ENCODE assay signal across 7 cellular contexts in the genomic region with DNA sequence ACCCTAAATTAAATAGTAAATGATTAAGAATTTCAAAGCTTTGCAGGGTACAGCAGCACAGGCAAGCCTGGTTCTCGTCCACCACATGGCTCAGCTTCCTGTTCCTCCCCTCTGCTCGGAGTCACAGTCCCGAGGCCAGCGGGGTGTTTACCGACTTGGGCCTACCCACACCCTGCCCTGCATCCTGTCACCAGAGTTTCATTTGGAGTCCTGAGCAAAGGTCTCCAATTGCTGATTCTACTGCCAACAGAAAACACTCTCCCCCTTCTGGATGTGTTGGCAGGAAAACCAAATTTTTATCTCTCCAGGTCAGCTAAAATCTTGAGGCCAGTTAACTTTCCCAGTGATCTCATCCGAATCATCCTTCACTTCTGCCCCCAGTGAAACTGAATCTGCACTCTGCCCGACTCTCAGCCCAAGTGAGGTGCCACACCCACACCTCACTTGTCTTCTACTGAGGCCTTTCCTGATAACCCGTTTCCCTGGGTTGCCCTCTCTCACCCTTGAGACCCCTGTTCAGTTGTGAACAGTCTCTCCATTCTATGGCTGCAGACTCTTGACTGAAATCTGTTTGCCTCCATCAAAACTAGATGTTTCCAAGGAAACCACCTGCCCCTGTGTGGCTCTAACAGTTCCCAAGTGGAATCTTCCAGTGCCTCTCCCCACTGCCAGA.
DNase-seq lines count a peak whose midpoint lies in the region; ATAC-seq and TF ChIP-seq lines count a peak whose summit lies in the region.

No MANE protein-coding gene starts in this region.

- H3K9me3 ChIP-seq in liver (ENCODE audit: control insufficient read depth in 4 of 4, low read length in 3 of 4) (no peaks in the 10 kb centered on the region), Karpas-422 (ENCODE audit: low read length) (no peaks in the 10 kb centered on the region)

- H3K4me1 Mint-ChIP-seq in stimulated activated memory B cell treated with anti-CD40 and anti-IgM and Interleukin-4, amounts not matched to agents 10 μg/mL and 1 μg/mL and 100 μg/mL, for 72 hours, result peaks cover 61% of the 10 kb centered on the region

- peaks cover 27% of the 10 kb centered on the region for H3K36me3 Mint-ChIP-seq in stimulated activated memory B cell treated with anti-CD40 and anti-IgM and Interleukin-4, amounts not matched to agents 10 μg/mL and 1 μg/mL and 100 μg/mL, for 72 hours

- DNase-seq in SW480 (ENCODE audit: low spot score) (peak; percentile 58), Karpas-422 (no peak)

- no peaks in the 10 kb centered on the region for H3K36me3 ChIP-seq in liver (ENCODE audit: control insufficient read depth in 4 of 4, insufficient read depth in 3 of 4, low read depth in 1 of 4, low read length in 3 of 4)
- H3K36me3 ChIP-seq in Karpas-422 (ENCODE audit: insufficient read depth, low read length), result no peaks in the 10 kb centered on the region

- no peaks in the 10 kb centered on the region for H3K79me2 ChIP-seq in Karpas-422 (ENCODE audit: low read length)

- no peak overlapping the region for H3K4me2 ChIP-seq in Karpas-422 (ENCODE audit: low read depth, low read length, poor library complexity, severe bottlenecking)

- TF ChIP-seq CTCF in liver (IDR thresholded peaks at IDR 0.05; ENCODE audit: low read depth, low read length, missing input control), result no peak

- H3K4me3 ChIP-seq in liver (ENCODE audit: low read depth in 1 of 3, low read length in 3 of 3), result no peak overlapping the region
- H3K4me3 ChIP-seq in Karpas-422 (ENCODE audit: low read length), result no peak overlapping the region

- TF ChIP-seq RAD21 in liver (IDR thresholded peaks at IDR 0.05), result peak; percentile 68 to 79

- H4K20me1 ChIP-seq in Karpas-422 (ENCODE audit: insufficient read depth, low read depth, low read length), result no peaks in the 10 kb centered on the region

- H3K9ac ChIP-seq in liver (ENCODE audit: low read depth in 1 of 2, low read length in 2 of 2) (peak overlapping the region; percentile 44 to 68), Karpas-422 (ENCODE audit: low read length) (no peak overlapping the region)

- WGBS in liver, result 3% methylated on average over 8 of the region's 8 CpGs

- peak overlapping the region; percentile 27 for H3K4me3 Mint-ChIP-seq in stimulated activated memory B cell treated with anti-CD40 and anti-IgM and Interleukin-4, amounts not matched to agents 10 μg/mL and 1 μg/mL and 100 μg/mL, for 72 hours

- H3K27ac ChIP-seq in angular gyrus (ENCODE audit: low read depth, low read length), result peak overlapping the region; percentile 8
- H3K27ac ChIP-seq in liver (ENCODE audit: low read depth in 1 of 2, low read length in 2 of 2), result peak overlapping the region; percentile 85 to 88
- H3K27ac ChIP-seq in Karpas-422 (ENCODE audit: low read length), result no peak overlapping the region

- H3K27me3 Mint-ChIP-seq in stimulated activated memory B cell treated with anti-CD40 and anti-IgM and Interleukin-4, amounts not matched to agents 10 μg/mL and 1 μg/mL and 100 μg/mL, for 72 hours, result no peaks in the 10 kb centered on the region

- peak; percentile 81 for ATAC-seq in GM18909 (IDR thresholded peaks at IDR 0.05; ENCODE audit: poor library complexity, unreplicated experiment)
- peak; percentile 64 for ATAC-seq in HG03095 (IDR thresholded peaks at IDR 0.05; ENCODE audit: unreplicated experiment)
- ATAC-seq in stimulated activated memory B cell treated with anti-CD40 and anti-IgM and Interleukin-4, amounts not matched to agents 10 μg/mL and 1 μg/mL and 100 μg/mL, for 72 hours, result peak; percentile 88

- no peaks in the 10 kb centered on the region for H3K27me3 ChIP-seq in liver (ENCODE audit: control insufficient read depth in 4 of 4, insufficient read depth in 4 of 4, low read length in 3 of 4)
- no peaks in the 10 kb centered on the region for H3K27me3 ChIP-seq in Karpas-422 (ENCODE audit: low read length)

- no peaks in the 10 kb centered on the region for H3K9me2 ChIP-seq in Karpas-422 (replicated peaks; ENCODE audit: insufficient read depth, low read length)

- H2AFZ ChIP-seq in Karpas-422 (ENCODE audit: low read length), result no peak overlapping the region

- H3K27ac Mint-ChIP-seq in stimulated activated memory B cell treated with anti-CD40 and anti-IgM and Interleukin-4, amounts not matched to agents 10 μg/mL and 1 μg/mL and 100 μg/mL, for 72 hours, result peak overlapping the region; percentile 96

- peaks cover 4% of the 10 kb centered on the region for H3K9me3 Mint-ChIP-seq in stimulated activated memory B cell treated with anti-CD40 and anti-IgM and Interleukin-4, amounts not matched to agents 10 μg/mL and 1 μg/mL and 100 μg/mL, for 72 hours

- peaks cover 11 to 34% (median 17%) of the 10 kb centered on the region in 4 donors for H3K4me1 ChIP-seq in liver (ENCODE audit: control insufficient read depth in 4 of 4, insufficient read depth in 4 of 4, low read length in 3 of 4)
- H3K4me1 ChIP-seq in Karpas-422 (ENCODE audit: low read length), result peaks cover 18% of the 10 kb centered on the region

TF ChIP-seq in liver, 16 proteins besides CTCF, POLR2A, EP300 and RAD21:
- TF ChIP-seq TAF1 (conservative IDR thresholded peaks at IDR 0.05), result peak; percentile 50
- TF ChIP-seq, protein P1, sequence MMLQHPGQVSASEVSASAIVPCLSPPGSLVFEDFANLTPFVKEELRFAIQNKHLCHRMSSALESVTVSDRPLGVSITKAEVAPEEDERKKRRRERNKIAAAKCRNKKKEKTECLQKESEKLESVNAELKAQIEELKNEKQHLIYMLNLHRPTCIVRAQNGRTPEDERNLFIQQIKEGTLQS (IDR thresholded peaks at IDR 0.05), result peak; percentile 39
- TF ChIP-seq SP1 (IDR thresholded peaks at IDR 0.05), result peak; percentile 98
- peak; percentile 41 to 85 for TF ChIP-seq EGR1 (IDR thresholded peaks at IDR 0.05; ENCODE audit: low read depth in 2 of 2)
- peak; percentile 87 for TF ChIP-seq HNF4G (IDR thresholded peaks at IDR 0.05)
- peak; percentile 85 for TF ChIP-seq YY1 (IDR thresholded peaks at IDR 0.05)
- TF ChIP-seq, protein P2, sequence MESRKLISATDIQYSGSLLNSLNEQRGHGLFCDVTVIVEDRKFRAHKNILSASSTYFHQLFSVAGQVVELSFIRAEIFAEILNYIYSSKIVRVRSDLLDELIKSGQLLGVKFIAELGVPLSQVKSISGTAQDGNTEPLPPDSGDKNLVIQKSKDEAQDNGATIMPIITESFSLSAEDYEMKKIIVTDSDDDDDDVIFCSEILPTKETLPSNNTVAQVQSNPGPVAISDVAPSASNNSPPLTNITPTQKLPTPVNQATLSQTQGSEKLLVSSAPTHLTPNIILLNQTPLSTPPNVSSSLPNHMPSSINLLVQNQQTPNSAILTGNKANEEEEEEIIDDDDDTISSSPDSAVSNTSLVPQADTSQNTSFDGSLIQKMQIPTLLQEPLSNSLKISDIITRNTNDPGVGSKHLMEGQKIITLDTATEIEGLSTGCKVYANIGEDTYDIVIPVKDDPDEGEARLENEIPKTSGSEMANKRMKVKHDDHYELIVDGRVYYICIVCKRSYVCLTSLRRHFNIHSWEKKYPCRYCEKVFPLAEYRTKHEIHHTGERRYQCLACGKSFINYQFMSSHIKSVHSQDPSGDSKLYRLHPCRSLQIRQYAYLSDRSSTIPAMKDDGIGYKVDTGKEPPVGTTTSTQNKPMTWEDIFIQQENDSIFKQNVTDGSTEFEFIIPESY (IDR thresholded peaks at IDR 0.05), result peak; percentile 94
- TF ChIP-seq NR2F2 (IDR thresholded peaks at IDR 0.05), result peak; percentile 96
- peak; percentile 94 to 97 for TF ChIP-seq HNF4A (conservative IDR thresholded peaks at IDR 0.05)
- peak; percentile 93 for TF ChIP-seq FOXA2 (IDR thresholded peaks at IDR 0.05)
- TF ChIP-seq, protein P3, sequence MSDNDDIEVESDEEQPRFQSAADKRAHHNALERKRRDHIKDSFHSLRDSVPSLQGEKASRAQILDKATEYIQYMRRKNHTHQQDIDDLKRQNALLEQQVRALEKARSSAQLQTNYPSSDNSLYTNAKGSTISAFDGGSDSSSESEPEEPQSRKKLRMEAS (IDR thresholded peaks at IDR 0.05), result peak; percentile 99
- peak; percentile 93 for TF ChIP-seq FOXA1 (IDR thresholded peaks at IDR 0.05)
- TF ChIP-seq RXRA (IDR thresholded peaks at IDR 0.05), result peak; percentile 93 to 96
- TF ChIP-seq, protein P4, sequence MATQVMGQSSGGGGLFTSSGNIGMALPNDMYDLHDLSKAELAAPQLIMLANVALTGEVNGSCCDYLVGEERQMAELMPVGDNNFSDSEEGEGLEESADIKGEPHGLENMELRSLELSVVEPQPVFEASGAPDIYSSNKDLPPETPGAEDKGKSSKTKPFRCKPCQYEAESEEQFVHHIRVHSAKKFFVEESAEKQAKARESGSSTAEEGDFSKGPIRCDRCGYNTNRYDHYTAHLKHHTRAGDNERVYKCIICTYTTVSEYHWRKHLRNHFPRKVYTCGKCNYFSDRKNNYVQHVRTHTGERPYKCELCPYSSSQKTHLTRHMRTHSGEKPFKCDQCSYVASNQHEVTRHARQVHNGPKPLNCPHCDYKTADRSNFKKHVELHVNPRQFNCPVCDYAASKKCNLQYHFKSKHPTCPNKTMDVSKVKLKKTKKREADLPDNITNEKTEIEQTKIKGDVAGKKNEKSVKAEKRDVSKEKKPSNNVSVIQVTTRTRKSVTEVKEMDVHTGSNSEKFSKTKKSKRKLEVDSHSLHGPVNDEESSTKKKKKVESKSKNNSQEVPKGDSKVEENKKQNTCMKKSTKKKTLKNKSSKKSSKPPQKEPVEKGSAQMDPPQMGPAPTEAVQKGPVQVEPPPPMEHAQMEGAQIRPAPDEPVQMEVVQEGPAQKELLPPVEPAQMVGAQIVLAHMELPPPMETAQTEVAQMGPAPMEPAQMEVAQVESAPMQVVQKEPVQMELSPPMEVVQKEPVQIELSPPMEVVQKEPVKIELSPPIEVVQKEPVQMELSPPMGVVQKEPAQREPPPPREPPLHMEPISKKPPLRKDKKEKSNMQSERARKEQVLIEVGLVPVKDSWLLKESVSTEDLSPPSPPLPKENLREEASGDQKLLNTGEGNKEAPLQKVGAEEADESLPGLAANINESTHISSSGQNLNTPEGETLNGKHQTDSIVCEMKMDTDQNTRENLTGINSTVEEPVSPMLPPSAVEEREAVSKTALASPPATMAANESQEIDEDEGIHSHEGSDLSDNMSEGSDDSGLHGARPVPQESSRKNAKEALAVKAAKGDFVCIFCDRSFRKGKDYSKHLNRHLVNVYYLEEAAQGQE (IDR thresholded peaks at IDR 0.05), result peak; percentile 78
- peak; percentile 89 to 95 for TF ChIP-seq JUND (IDR thresholded peaks at IDR 0.05)
- TF ChIP-seq GABPA (IDR thresholded peaks at IDR 0.05 in 1 of 2, conservative IDR thresholded peaks at IDR 0.05 in 1 of 2), result peak; percentile 31 to 74
